In genomic region chr21:26843912-26844257, GRCh38 we compare ENCODE assay signal across 8 cellular contexts. TPM values are rescaled to one million over a fixed set of nuclear protein-coding genes. Genes with fewer than 3 reads are reported as not detected.
DNase-seq lines count a peak whose midpoint lies in the region; ATAC-seq and TF ChIP-seq lines count a peak whose summit lies in the region.

No MANE protein-coding gene starts in this region.

- peak overlapping the region; percentile 92 for H3K4me3 Mint-ChIP-seq in T-helper 2 cell treated with Interferon-gamma antibody and Interleukin-4, amounts not matched to agents 5 μg/mL and 100 μg/mL, for 36 hours
- peak overlapping the region; percentile 33 for H3K4me3 Mint-ChIP-seq in activated B cell treated with CpG ODN at 0.5 μM for 24 hours

- TF ChIP-seq CTCF in activated B cell treated with CpG ODN at 0.5 μM for 24 hours (IDR thresholded peaks at IDR 0.05) (no peak), right atrium auricular region (IDR thresholded peaks at IDR 0.05) (no peak), sigmoid colon (IDR thresholded peaks at IDR 0.05) (no peak), GM20000 (IDR thresholded peaks at IDR 0.05; ENCODE audit: extremely low read depth, missing control alignments) (no peak)

- ATAC-seq in activated B cell treated with CpG ODN at 0.5 μM for 24 hours (ENCODE audit: low read depth) (no peak), HG02642 (IDR thresholded peaks at IDR 0.05; ENCODE audit: poor library complexity, unreplicated experiment) (no peak)

- no peaks in the 10 kb centered on the region for H3K9me3 ChIP-seq in right atrium auricular region
- no peaks in the 10 kb centered on the region for H3K9me3 ChIP-seq in sigmoid colon

- H3K4me3 ChIP-seq in right atrium auricular region (peak overlapping the region; percentile 72 to 82), sigmoid colon (peak overlapping the region; percentile 62 to 81 (median 73))

- no peaks in the 10 kb centered on the region for H3K9me3 Mint-ChIP-seq in T-helper 2 cell treated with Interferon-gamma antibody and Interleukin-4, amounts not matched to agents 5 μg/mL and 100 μg/mL, for 36 hours
- H3K9me3 Mint-ChIP-seq in activated B cell treated with CpG ODN at 0.5 μM for 24 hours = no peaks in the 10 kb centered on the region

- TF ChIP-seq POLR2A in sigmoid colon (IDR thresholded peaks at IDR 0.05) = no peak

- peaks cover 66% of the 10 kb centered on the region for H3K27me3 Mint-ChIP-seq in T-helper 2 cell treated with Interferon-gamma antibody and Interleukin-4, amounts not matched to agents 5 μg/mL and 100 μg/mL, for 36 hours (ENCODE audit: low read depth)
- H3K27me3 Mint-ChIP-seq in activated B cell treated with CpG ODN at 0.5 μM for 24 hours = peaks cover 50% of the 10 kb centered on the region

- POLR2A ChIA-PET in activated B cell treated with CpG ODN at 0.5 μM for 24 hours (lab: Charles Lee) = no interaction called here

- H3K36me3 ChIP-seq in right atrium auricular region (peaks cover 52% of the 10 kb centered on the region), sigmoid colon (peaks cover 10 to 38% (median 18%) of the 10 kb centered on the region in 4 donors)

- H3K27me3 ChIP-seq in right atrium auricular region (no peaks in the 10 kb centered on the region), sigmoid colon (no peaks in the 10 kb centered on the region)

- H3K36me3 Mint-ChIP-seq in T-helper 2 cell treated with Interferon-gamma antibody and Interleukin-4, amounts not matched to agents 5 μg/mL and 100 μg/mL, for 36 hours (ENCODE audit: low read depth) = peaks cover 25% of the 10 kb centered on the region
- H3K36me3 Mint-ChIP-seq in activated B cell treated with CpG ODN at 0.5 μM for 24 hours (ENCODE audit: low read depth) = no peaks in the 10 kb centered on the region

- peak overlapping the region; percentile 86 for H3K27ac Mint-ChIP-seq in T-helper 2 cell treated with Interferon-gamma antibody and Interleukin-4, amounts not matched to agents 5 μg/mL and 100 μg/mL, for 36 hours
- H3K27ac Mint-ChIP-seq in activated B cell treated with CpG ODN at 0.5 μM for 24 hours = no peak overlapping the region

- no peak for TF ChIP-seq EP300 in sigmoid colon (IDR thresholded peaks at IDR 0.05)

- DNase-seq in T-helper 2 cell treated with Interferon-gamma antibody and Interleukin-4, amounts not matched to agents 5 μg/mL and 100 μg/mL, for 36 hours (ENCODE audit: low spot score) = no peak
- no peak for DNase-seq in T-helper 2 cell
- DNase-seq in activated B cell treated with CpG ODN at 0.5 μM for 24 hours = no peak
- no peak for DNase-seq in right atrium auricular region (ENCODE audit: low spot score)
- no peak for DNase-seq in sigmoid colon
- no peak for DNase-seq in posterior cingulate gyrus
- no peak for DNase-seq in GM20000 (ENCODE audit: low spot score)

- H3K4me1 Mint-ChIP-seq in T-helper 2 cell treated with Interferon-gamma antibody and Interleukin-4, amounts not matched to agents 5 μg/mL and 100 μg/mL, for 36 hours (ENCODE audit: low read depth) = peaks cover 44% of the 10 kb centered on the region
- peaks cover 36% of the 10 kb centered on the region for H3K4me1 Mint-ChIP-seq in activated B cell treated with CpG ODN at 0.5 μM for 24 hours

- 1% methylated on average over 12 of the region's 12 CpGs for WGBS in sigmoid colon, 2 donors

- H3K4me1 ChIP-seq in right atrium auricular region = peaks cover 0 to 41% of the 10 kb centered on the region in 2 donors
- H3K4me1 ChIP-seq in sigmoid colon = peaks cover 0 to 53% (median 34%) of the 10 kb centered on the region in 4 donors

- intact Hi-C loops in activated B cell treated with CpG ODN at 0.5 μM for 24 hours (cut with micrococcal nuclease) (loop anchor here (10.0 kb wide), 1 partner anchor 1849 kb away; no protein-coding TSS in a partner anchor), sigmoid colon (cut with DNase I) (loop anchor here (5.0 to 10.0 kb wide), 3 partner anchors 42 to 1109 kb away; partner anchors contain the start of genes ATP5PF and GABPA), posterior cingulate gyrus (cut with DNase I) (loop anchor here (2.0 to 5.0 kb wide), 2 partner anchors 47 to 75 kb away; no protein-coding TSS in a partner anchor)

- H3K27ac ChIP-seq in right atrium auricular region = peak overlapping the region; percentile 92 to 99
- H3K27ac ChIP-seq in sigmoid colon = peak overlapping the region; percentile 91 to 98 (median 92)

- CTCF ChIA-PET in activated B cell treated with CpG ODN at 0.5 μM for 24 hours (lab: Charles Lee) = no interaction called here

RNA-seq across cellular contexts. Expression of gene ADAMTS1, which starts 1.3 kb away (rescaled TPM):
- total RNA-seq in activated B cell treated with CpG ODN at 0.5 μM for 24 hours (not detected in 2 replicates), right atrium auricular region (10 to 100 TPM; 65.9 to 89.7 TPM), sigmoid colon (100 to 1,000 TPM in 3 of 4 donors, 10 to 100 TPM in 1; 68.1 to 116 (median 105) TPM)
- 10 to 100 TPM in 2 of 3 donors, 1 to 10 TPM in 1; 4.6 to 29.6 (median 13.2) TPM for polyA plus RNA-seq in sigmoid colon

Comparison
In these comparisons a context has a peak if more than half of its experiments do, and no peak if none do; other contexts are left out.
1. RNA of gene ADAMTS1, which starts 1.3 kb away (total RNA-seq): 68.1 to 116 TPM in sigmoid colon and 65.9 to 89.7 TPM in right atrium auricular region; not detected in activated B cell treated with CpG ODN at 0.5 μM for 24 hours; every median in the first group is over 10 times any median in the second.